Comparison of ENCODE assay signal across 31 cellular contexts in the genomic region with DNA sequence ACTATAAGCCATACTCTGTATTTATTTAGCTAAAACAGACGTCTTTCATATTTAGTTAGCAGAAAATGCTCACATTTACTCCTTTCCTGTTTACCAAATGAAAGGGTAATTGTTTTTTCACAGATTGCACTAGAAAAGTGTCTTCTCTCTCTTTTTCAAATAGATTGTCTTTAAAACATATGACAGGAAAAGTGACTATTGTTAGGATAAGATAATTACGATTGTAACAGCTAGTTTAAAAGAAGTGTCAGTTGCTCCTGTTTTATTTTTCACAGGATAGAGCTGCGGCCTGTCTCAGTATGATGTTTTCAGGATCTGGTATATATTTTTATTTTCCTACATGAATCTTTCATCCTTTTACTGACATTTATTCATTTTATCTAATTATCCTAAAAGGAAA.
"Had no signal": no experiment of that assay in that cellular context is flagged by ENCODE, and none has a peak within 500 bp of the region (broad histone marks: within the 10 kb centered on the region; RNA-seq: fewer than 3 reads in every experiment).

No MANE protein-coding gene starts in this region.

- H3K36me3 ChIP-seq: ascending aorta, cardiac muscle cell had no signal

- H3K27me3 ChIP-seq: ascending aorta, cardiac muscle cell had no signal

- ATAC-seq: activated CD8-positive, alpha-beta T cell treated with anti-CD3 and anti-CD28 coated beads for 36 hours; activated naive CD4-positive, alpha-beta T cell treated with anti-CD3 and anti-CD28 coated beads, Interleukin-2, amount 50 U/mL, for 72 hours; activated T-cell treated with anti-CD3 and anti-CD28 coated beads, Interleukin-2, amount 50 U/mL, for 4 hours; activated T-cell treated with anti-CD3 and anti-CD28 coated beads, Interleukin-2, amount 50 U/mL, for 72 hours; activated T-helper 17 cell treated with anti-CD3 and anti-CD28 coated beads, Interleukin-2, amount 50 U/mL, for 72 hours had no signal

- H3K4me3 ChIP-seq: cardiac muscle cell had no signal

- DNase-seq: activated B cell treated with CpG ODN at 0.5 μM for 24 hours; activated CD4-positive, alpha-beta memory T cell treated with anti-CD3 and anti-CD28 coated beads for 36 hours; activated CD4-positive, alpha-beta T cell treated with anti-CD3 and anti-CD28 coated beads for 4 hours; activated CD4-positive, alpha-beta T cell treated with anti-CD3 and anti-CD28 coated beads, Interleukin-2, amount 10 ng/mL, durations not matched to agents 24 days and 14 days; activated CD4-positive, alpha-beta T cell treated with anti-CD3 and anti-CD28 coated beads, Interleukin-2, amount 50 U/mL, for 1 hour; activated CD4-positive, alpha-beta T cell treated with anti-CD3 and anti-CD28 coated beads, Interleukin-2, amount 50 U/mL, for 4 hours; activated CD4-positive, CD25-positive, alpha-beta regulatory T cell treated with anti-CD3 and anti-CD28 coated beads, Interleukin-2, amount 50 U/mL, for 72 hours; activated CD8-positive, alpha-beta memory T cell treated with anti-CD3 and anti-CD28 coated beads, Interleukin-2, amount 50 U/mL, for 4 hours; activated CD8-positive, alpha-beta T cell treated with anti-CD3 and anti-CD28 coated beads for 36 hours; activated effector memory CD4-positive, alpha-beta T cell treated with anti-CD3 and anti-CD28 coated beads, Interleukin-2, amount 50 U/mL, for 16 hours; activated gamma-delta T cell treated with Interleukin-2 at 50 U/mL for 16 hours; activated naive CD4-positive, alpha-beta T cell; activated naive CD4-positive, alpha-beta T cell treated with anti-CD3 and anti-CD28 coated beads for 36 hours; activated naive CD4-positive, alpha-beta T cell treated with anti-CD3 and anti-CD28 coated beads, Interleukin-2, amount 50 U/mL, for 16 hours; activated naive CD8-positive, alpha-beta T cell treated with anti-CD3 and anti-CD28 coated beads for 36 hours; activated T-cell treated with anti-CD3 and anti-CD28 coated beads for 4 hours; activated T-cell treated with anti-CD3 and anti-CD28 coated beads, Interleukin-2, amount 50 U/mL, for 1 hour; activated T-cell treated with anti-CD3 and anti-CD28 coated beads, Interleukin-2, amount 50 U/mL, for 4 hours; activated T-cell treated with anti-CD3 and anti-CD28 coated beads, Interleukin-2, amount 50 U/mL, for 72 hours; amygdala; anterior cingulate cortex; caudate nucleus; SW 1271; T-helper 1 cell; T-helper 2 cell; T-helper 9 cell had no signal

- H3K27ac ChIP-seq: cardiac muscle cell, VCaP had no signal

- H3K9me3 ChIP-seq: ascending aorta had no signal
